23 cellular contexts compared by ENCODE assay signal in genomic region chr11:64839335-64839734, GRCh38. TPM values are rescaled to one million over a fixed set of nuclear protein-coding genes. Genes with fewer than 3 reads are reported as not detected.
"Had no signal": no experiment of that assay in that cellular context is flagged by ENCODE, and none has a peak within 500 bp of the region (broad histone marks: within the 10 kb centered on the region; RNA-seq: fewer than 3 reads in every experiment).

No MANE protein-coding gene starts in this region.

- H3K9me3 ChIP-seq: colonic mucosa, esophagus squamous epithelium, prostate gland, right atrium auricular region, thoracic aorta, tibial nerve, vagina had no signal

- FAIRE-seq: endothelial cell of umbilical vein, frontal cortex had no signal

- H3K27me3 ChIP-seq: colonic mucosa, esophagus squamous epithelium, right atrium auricular region, tibial nerve, vagina had no signal

- DNase-seq: colonic mucosa; effector CD8-positive, alpha-beta T cell; endodermal cell; erythroblast; esophagus squamous epithelium; hypothalamus; immature natural killer cell; islet precursor cell; kidney glomerular epithelial cell; natural killer cell; stimulated activated CD4-positive, alpha-beta T cell treated with anti-CD3 and anti-CD28 coated beads, Interleukin-4, amount 100 ng/mL, for 4 hours had no signal

- H3K4me2 ChIP-seq: smooth muscle cell had no signal

- H3K4me1 ChIP-seq: colonic mucosa had no signal

- ATAC-seq: natural killer cell; sciatic nerve; stimulated activated memory B cell treated with anti-CD40 and anti-IgM and Interleukin-4, amounts not matched to agents 10 μg/mL and 1 μg/mL and 100 μg/mL, for 72 hours had no signal

- H3K27ac ChIP-seq: colonic mucosa, esophagus squamous epithelium, prostate gland, right atrium auricular region, thoracic aorta, tibial nerve, vagina had no signal

- H3K4me3 ChIP-seq: colonic mucosa, esophagus squamous epithelium, lung, prostate gland, right atrium auricular region, smooth muscle cell, thoracic aorta, tibial nerve, vagina had no signal

- H3K36me3 ChIP-seq: right atrium auricular region, thoracic aorta, tibial nerve had no signal

RNA-seq across cellular contexts. Expression of gene CDC42BPG, which starts 5.1 kb away (rescaled TPM):
- polyA plus RNA-seq: neural cell had no signal
